In genomic region chr15:82311321-82311720, GRCh38 we compare ENCODE assay signal across 1 cellular context. TPM values are rescaled to one million over a fixed set of nuclear protein-coding genes. Genes with fewer than 3 reads are reported as not detected.
"Had no signal": no experiment of that assay in that cellular context is flagged by ENCODE, and none has a peak within 500 bp of the region (broad histone marks: within the 10 kb centered on the region; RNA-seq: fewer than 3 reads in every experiment).

No MANE protein-coding gene starts in this region.

RNA-seq across cellular contexts. Expression of gene SAXO2, which starts 48.7 kb away (rescaled TPM):
- total RNA-seq: IMR-90 had no signal
